ENCODE assay signal across 7 cellular contexts in the genomic region with DNA sequence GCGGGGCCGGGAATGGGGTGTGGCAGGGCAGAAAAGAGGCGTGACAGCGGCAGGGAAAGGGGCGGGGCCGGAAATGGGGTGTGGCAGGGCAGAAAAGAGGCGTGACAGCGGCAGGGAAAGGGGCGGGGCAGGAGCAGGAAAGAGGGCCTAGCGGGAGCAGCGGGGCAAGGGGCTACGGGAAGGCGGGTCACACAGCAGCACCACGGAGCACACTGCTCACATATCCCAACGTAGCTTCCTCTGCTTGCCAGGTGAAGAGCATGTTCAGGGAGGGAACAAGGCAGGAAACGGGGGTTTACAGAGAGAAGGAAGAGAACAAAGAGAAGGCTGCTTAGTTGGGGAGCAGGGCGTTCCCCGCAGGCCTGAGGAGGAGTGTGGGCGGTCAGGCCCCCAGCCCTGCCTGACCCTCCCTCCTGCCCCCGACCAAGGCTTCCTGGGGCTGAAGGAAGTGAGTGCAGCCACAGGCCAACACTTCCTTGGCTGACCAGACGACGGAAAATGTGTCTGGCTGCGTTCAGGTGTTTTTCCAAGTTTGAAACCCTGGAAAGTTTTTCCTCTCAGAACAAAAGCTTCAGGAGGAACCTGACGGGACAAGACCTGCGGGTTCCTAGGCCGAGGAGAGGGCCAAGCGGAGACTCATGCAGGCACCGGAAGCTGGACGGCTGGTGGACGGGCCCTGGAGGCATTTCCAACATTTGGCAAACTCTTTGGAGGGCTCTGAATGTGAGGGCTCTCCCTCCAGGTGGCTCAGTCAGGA. TPM values are rescaled to one million over a fixed set of nuclear protein-coding genes. Genes with fewer than 3 reads are reported as not detected.
DNase-seq lines count a peak whose midpoint lies in the region; TF ChIP-seq lines count a peak whose summit lies in the region.

No MANE protein-coding gene starts in this region.

- no peak overlapping the region for H3K4ac ChIP-seq in mesendoderm (ENCODE audit: low read depth, low read length)

- no peak overlapping the region for H2BK5ac ChIP-seq in mesendoderm (ENCODE audit: low read length)

- WGBS in mammary epithelial cell (ENCODE audit: low coverage, missing lambda C conversion rate), result 4% methylated on average over 16 of the region's 30 CpGs
- no CpG with 5 or more reads among the region's 30 CpGs for WGBS in mesendoderm (ENCODE audit: extremely low coverage, insufficient coverage, low lambda C conversion rate)

- H3K79me2 ChIP-seq in mammary epithelial cell (ENCODE audit: insufficient read depth, low read length), result peaks cover 51% of the 10 kb centered on the region
- peaks cover 5% of the 10 kb centered on the region for H3K79me2 ChIP-seq in mesendoderm (ENCODE audit: control insufficient read depth, insufficient read depth, low read length)

- no peak overlapping the region for H2BK15ac ChIP-seq in mesendoderm (replicated peaks; ENCODE audit: low read depth)

- no peak overlapping the region for H4K5ac ChIP-seq in mesendoderm (ENCODE audit: low read length)

- H3K79me1 ChIP-seq in mesendoderm (ENCODE audit: low read length), result peaks cover 5% of the 10 kb centered on the region

- no peak overlapping the region for H3K23ac ChIP-seq in mesendoderm (ENCODE audit: low read length)

- no peaks in the 10 kb centered on the region for H3K9me3 ChIP-seq in mammary epithelial cell (replicated peaks; ENCODE audit: insufficient read depth, low read length)

- H3K27ac ChIP-seq in mammary epithelial cell (ENCODE audit: insufficient read depth, low read depth, low read length), result peak overlapping the region; percentile 69
- H3K27ac ChIP-seq in mesendoderm (ENCODE audit: low read depth, low read length), result peak overlapping the region; percentile 10

- dilution Hi-C loops in mammary epithelial cell (cut with HindIII; ENCODE audit: low sequenced_read_pairs), result loop anchor here (5.0 kb wide), 6 partner anchors 40 to 350 kb away; a partner anchor contains a TSS

- H3K56ac ChIP-seq in mesendoderm (ENCODE audit: low read length), result peak overlapping the region; percentile 56

- no peaks in the 10 kb centered on the region for H4K20me1 ChIP-seq in mammary epithelial cell (ENCODE audit: insufficient read depth, low read length)

- H3K9ac ChIP-seq in mammary epithelial cell (ENCODE audit: insufficient read depth, low read length) (no peak overlapping the region), mesendoderm (ENCODE audit: low read length) (peak overlapping the region; percentile 14)

- H4K8ac ChIP-seq in mesendoderm (ENCODE audit: low read depth, low read length), result no peak overlapping the region

- no peak overlapping the region for H2AK5ac ChIP-seq in mesendoderm (ENCODE audit: low read length)

- H3K4me1 ChIP-seq in mammary epithelial cell (ENCODE audit: insufficient read depth, low read length), result peaks cover 32% of the 10 kb centered on the region
- H3K4me1 ChIP-seq in mesendoderm (ENCODE audit: control insufficient read depth, low read depth, low read length), result peaks cover 2% of the 10 kb centered on the region

- in situ Hi-C loops in GM13977 (cut with MboI; ENCODE audit: low pct_unique_long_range_greater_than_20kb, low sequenced_read_pairs, unreplicated experiment), result no loop called here
- in situ Hi-C loops in mammary epithelial cell (cut with MboI; ENCODE audit: low sequenced_read_pairs in 2 of 2), result no loop called here

- H3K18ac ChIP-seq in mesendoderm (ENCODE audit: low read length), result no peak overlapping the region

- DNase-seq in GM13977 (ENCODE audit: low spot score) (peak; percentile 67), OCI-M1 (lab: John Stamatoyannopoulos, UW) (peak; percentile 50), mammary epithelial cell (peak; percentile 79), mesendoderm (peak; percentile 88), NCI-H510A treated with DMSO at 0.1 percent for 48 hours (lab: John Stamatoyannopoulos, UW) (no peak), LoVo (ENCODE audit: low spot score) (no peak), NCI-H2107 treated with DMSO at 0.1 percent for 48 hours (lab: John Stamatoyannopoulos, UW; ENCODE audit: unreplicated experiment) (no peak)

- CTCF ChIA-PET in mammary epithelial cell (lab: Charles Lee; ENCODE audit: low non-redundant PET), result no interaction called here

- no peak overlapping the region for H2BK120ac ChIP-seq in mesendoderm (ENCODE audit: low read depth, low read length)

- H3K27me3 ChIP-seq in mammary epithelial cell (ENCODE audit: insufficient read depth, low read length), result no peaks in the 10 kb centered on the region
- H3K27me3 ChIP-seq in mesendoderm (ENCODE audit: insufficient read depth, low read length, poor library complexity), result no peaks in the 10 kb centered on the region

- H3K4me3 ChIP-seq in mammary epithelial cell (replicated peaks in 1 of 3; ENCODE audit: insufficient read depth in 1 of 3, low read depth in 2 of 3, low read length in 3 of 3), result peak overlapping the region in 2 of 3 experiments; percentile 5 to 29
- no peak overlapping the region for H3K4me3 ChIP-seq in mesendoderm (ENCODE audit: low read length)

- peak overlapping the region; percentile 1 for H2AFZ ChIP-seq in mammary epithelial cell (ENCODE audit: low read depth, low read length)

- BruUV-seq in mammary epithelial cell (replicated peaks; lab: Mats Ljungman, UMichigan), result no TSS peak

- H3K36me3 ChIP-seq in mammary epithelial cell (ENCODE audit: insufficient read depth, low read length) (peaks cover 5% of the 10 kb centered on the region), mesendoderm (ENCODE audit: control insufficient read depth, insufficient read depth, low read length) (peaks cover 3% of the 10 kb centered on the region)

- intact Hi-C loops in mammary epithelial cell (cut with micrococcal nuclease), result no loop called here

- H3K4me2 ChIP-seq in mammary epithelial cell (ENCODE audit: insufficient read depth, low read depth, low read length) (peak overlapping the region; percentile 78), mesendoderm (ENCODE audit: low read length) (peak overlapping the region; percentile 3)

- TF ChIP-seq CTCF in GM13977 (IDR thresholded peaks at IDR 0.05; ENCODE audit: extremely low read depth, insufficient read depth, missing control alignments) (no peak), mammary epithelial cell (conservative IDR thresholded peaks at IDR 0.05 in 1 of 2, IDR thresholded peaks at IDR 0.05 in 1 of 2; ENCODE audit: extremely low read depth in 1 of 2, insufficient read depth in 1 of 2, low read depth in 1 of 2, low read length in 2 of 2) (no peak)

RNA-seq across cellular contexts. Expression of a gene that starts 13.8 kb away (rescaled TPM):
- total RNA-seq in mammary epithelial cell, result 10 to 100 TPM; 28.5 to 34.3 TPM
- polyA plus RNA-seq in mammary epithelial cell, result 37.0 TPM
- 17.7 TPM for polyA minus RNA-seq in mammary epithelial cell
- 28.6 TPM for polyA plus RNA-seq in mesendoderm (2013, experiment 1 of 2)
- polyA plus RNA-seq in mesendoderm (2013, experiment 2 of 2), result 29.4 TPM

RNA-seq across cellular contexts. Expression of a gene that starts 27.3 kb away (rescaled TPM):
- total RNA-seq in mammary epithelial cell, result 10 to 100 TPM in 1 of 2 donors, 1 to 10 TPM in 1; 9.2 to 17.2 TPM
- polyA plus RNA-seq in mammary epithelial cell, result 3.2 TPM
- polyA minus RNA-seq in mammary epithelial cell, result 3.9 TPM
- polyA plus RNA-seq in mesendoderm (2013, experiment 1 of 2), result 10.8 TPM
- polyA plus RNA-seq in mesendoderm (2013, experiment 2 of 2), result 10.9 TPM

RNA-seq across cellular contexts. Expression of a gene that starts 37.0 kb away (rescaled TPM):
- 1 to 10 TPM; 1.5 to 3.5 TPM for total RNA-seq in mammary epithelial cell
- 0.83 TPM for polyA plus RNA-seq in mammary epithelial cell
- polyA minus RNA-seq in mammary epithelial cell, result 0.67 TPM
- 2.2 TPM for polyA plus RNA-seq in mesendoderm (2013, experiment 1 of 2)
- polyA plus RNA-seq in mesendoderm (2013, experiment 2 of 2), result 2.1 TPM

RNA-seq across cellular contexts. Expression of a gene that starts 38.5 kb away (rescaled TPM):
- total RNA-seq in mammary epithelial cell, result 10 to 100 TPM; 33.5 to 56.9 TPM
- 34.0 TPM for polyA plus RNA-seq in mammary epithelial cell
- polyA minus RNA-seq in mammary epithelial cell, result 81.7 TPM
- 45.5 TPM for polyA plus RNA-seq in mesendoderm (2013, experiment 1 of 2)
- 46.7 TPM for polyA plus RNA-seq in mesendoderm (2013, experiment 2 of 2)

RNA-seq across cellular contexts. Expression of a gene that starts 47.5 kb away (rescaled TPM):
- 10 to 100 TPM; 77.0 to 78.7 TPM for total RNA-seq in mammary epithelial cell
- polyA plus RNA-seq in mammary epithelial cell, result 54.8 TPM
- polyA minus RNA-seq in mammary epithelial cell, result 106 TPM
- 17.5 TPM for polyA plus RNA-seq in mesendoderm (2013, experiment 1 of 2)
- polyA plus RNA-seq in mesendoderm (2013, experiment 2 of 2), result 17.4 TPM

Comparison
In these comparisons a context has a peak if more than half of its experiments do, and no peak if none do; other contexts are left out.
1. DNase-seq: peak in GM13977 (single experiment), OCI-M1 (single experiment), mammary epithelial cell (single experiment) and mesendoderm (single experiment); none in NCI-H510A treated with DMSO at 0.1 percent for 48 hours (single experiment), LoVo (single experiment) and NCI-H2107 treated with DMSO at 0.1 percent for 48 hours (single experiment).